ENCODE assay signal across 12 cellular contexts in genomic region chr6:158109744-158110143, GRCh38.
"Had no signal": no experiment of that assay in that cellular context is flagged by ENCODE, and none has a peak within 500 bp of the region (broad histone marks: within the 10 kb centered on the region; RNA-seq: fewer than 3 reads in every experiment).

No MANE protein-coding gene starts in this region.

- H3K27me3 ChIP-seq: colonic mucosa, tibial artery, uterus had no signal

- DNase-seq: activated naive CD4-positive, alpha-beta T cell treated with Interleukin-2 at 50 U/mL for 16 hours; colonic mucosa; effector CD4-positive, alpha-beta T cell; hypothalamus; kidney glomerular epithelial cell; nephron progenitor cell; small intestine; T-helper 2 cell; tibial artery; uterus had no signal

- H3K4me1 Mint-ChIP-seq: nephron progenitor cell had no signal

- H3K4me3 Mint-ChIP-seq: nephron progenitor cell had no signal

- H3K4me3 ChIP-seq: colonic mucosa, tibial artery, uterus had no signal

- H3K9me3 Mint-ChIP-seq: nephron progenitor cell had no signal

- H3K27ac ChIP-seq: colonic mucosa, parathyroid adenoma, tibial artery, uterus had no signal

- H3K9me3 ChIP-seq: colonic mucosa, tibial artery, uterus had no signal

- H3K27ac Mint-ChIP-seq: nephron progenitor cell had no signal

- H3K4me1 ChIP-seq: colonic mucosa, parathyroid adenoma, tibial artery, uterus had no signal

- H3K36me3 ChIP-seq: colonic mucosa, uterus had no signal

- ATAC-seq: activated CD4-positive, CD25-positive, alpha-beta regulatory T cell treated with anti-CD3 and anti-CD28 coated beads, Interleukin-2, amount 50 U/mL, for 24 hours had no signal
